8 cellular contexts compared by ENCODE assay signal in genomic region chr1:235866207-235866912, GRCh38. TPM values are rescaled to one million over a fixed set of nuclear protein-coding genes. Genes with fewer than 3 reads are reported as not detected.
DNase-seq lines count a peak whose midpoint lies in the region; TF ChIP-seq lines count a peak whose summit lies in the region.

TSS of gene LYST (minus strand) at chr1:235866906. CDS start at chr1:235830417, 36,489 bp downstream.

- H3K36me3 ChIP-seq in KOPT-K1 (ENCODE audit: insufficient read depth, low read length) (no peaks in the 10 kb centered on the region), brain microvascular endothelial cell (replicated peaks) (no peaks in the 10 kb centered on the region), skeletal muscle satellite cell (ENCODE audit: insufficient read depth, low read length) (no peaks in the 10 kb centered on the region)

- DNase-seq in GM12865 (ENCODE audit: low read depth) (peak; percentile 78), GOT3 (lab: John Stamatoyannopoulos, UW) (peak; percentile 70), T-helper 9 cell (peak; percentile 44), brain microvascular endothelial cell (peak; percentile 50), GM19238 (ENCODE audit: insufficient read length, low spot score) (no peak)

- H3K9me3 ChIP-seq in KOPT-K1 (ENCODE audit: insufficient read depth, low read length, poor library complexity, severe bottlenecking) (no peaks in the 10 kb centered on the region), iPS-18c (ENCODE audit: control insufficient read depth, insufficient read depth, low read length) (no peaks in the 10 kb centered on the region), skeletal muscle satellite cell (replicated peaks; ENCODE audit: low read length) (no peaks in the 10 kb centered on the region)

- H3K27me3 ChIP-seq in brain microvascular endothelial cell (replicated peaks) (no peaks in the 10 kb centered on the region), skeletal muscle satellite cell (ENCODE audit: control insufficient read depth, insufficient read depth, low read length) (no peaks in the 10 kb centered on the region)

- TF ChIP-seq CTCF in GM12865 (IDR thresholded peaks at IDR 0.05; ENCODE audit: insufficient read depth, low read depth, low read length, missing control alignments) (peak; percentile 55), brain microvascular endothelial cell (IDR thresholded peaks at IDR 0.05; ENCODE audit: low read depth, low read length, missing control alignments) (peak; percentile 75)

- peak within 1 kb of the TSS; percentile 78 for H3K27ac ChIP-seq in KOPT-K1 (ENCODE audit: low read depth, low read length, poor library complexity, severe bottlenecking)
- H3K27ac ChIP-seq in brain microvascular endothelial cell: peak within 1 kb of the TSS; percentile 76

- H3K4me3 ChIP-seq in GM12865 (ENCODE audit: low read depth, low read length) (peak within 1 kb of the TSS; percentile 84), brain microvascular endothelial cell (ENCODE audit: low read depth, low read length) (peak within 1 kb of the TSS; percentile 85), iPS-18c (ENCODE audit: insufficient read depth, low read depth, low read length) (peak within 1 kb of the TSS; percentile 75), skeletal muscle satellite cell (ENCODE audit: low read length) (peak within 1 kb of the TSS; percentile 89)

- H3K4me2 ChIP-seq in skeletal muscle satellite cell (ENCODE audit: low read length): peak within 1 kb of the TSS; percentile 94

- H3K4me1 ChIP-seq in skeletal muscle satellite cell (ENCODE audit: control insufficient read depth, insufficient read depth, low read length): peaks cover 27% of the 10 kb centered on the region

- H3K9ac ChIP-seq in skeletal muscle satellite cell (ENCODE audit: low read depth, low read length): peak within 1 kb of the TSS; percentile 96

- in situ Hi-C loops in brain microvascular endothelial cell (cut with HindIII; ENCODE audit: low pct_ligation_motif_present, low sequenced_read_pairs): no loop called here

RNA-seq across cellular contexts. Expression of gene LYST, which starts in this region (rescaled TPM):
- total RNA-seq in skeletal muscle satellite cell (2012; rRNA removed): 25.3 and 26.4 TPM in 2 replicates
